2 cellular contexts compared by ENCODE assay signal in the genomic region with DNA sequence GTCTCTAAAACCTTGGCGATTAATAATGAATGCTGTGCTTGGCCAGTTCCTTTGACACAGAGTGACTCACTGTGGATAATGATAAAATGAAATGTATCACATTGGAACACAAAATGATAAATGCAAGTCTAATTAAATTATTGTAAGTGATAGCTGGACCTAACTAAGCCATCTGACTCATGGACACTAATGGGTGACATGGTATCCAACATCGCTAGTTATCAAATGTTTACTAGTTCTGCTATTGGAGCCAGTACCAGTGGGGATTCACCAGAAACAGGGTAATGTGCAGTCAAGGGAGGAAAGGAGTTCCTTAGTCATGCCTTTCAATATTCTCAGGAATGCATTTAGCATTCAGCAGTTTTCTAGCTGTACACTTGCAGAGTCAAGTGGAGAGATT.
TF ChIP-seq lines count a peak whose summit lies in the region.

No MANE protein-coding gene starts in this region.

TF ChIP-seq in SK-N-SH treated with all-trans-retinoic acid at 6 μM for 48 hours, 23 proteins besides CTCF, POLR2A, EP300 and RAD21 (continued from another document):
- TF ChIP-seq, protein P1, sequence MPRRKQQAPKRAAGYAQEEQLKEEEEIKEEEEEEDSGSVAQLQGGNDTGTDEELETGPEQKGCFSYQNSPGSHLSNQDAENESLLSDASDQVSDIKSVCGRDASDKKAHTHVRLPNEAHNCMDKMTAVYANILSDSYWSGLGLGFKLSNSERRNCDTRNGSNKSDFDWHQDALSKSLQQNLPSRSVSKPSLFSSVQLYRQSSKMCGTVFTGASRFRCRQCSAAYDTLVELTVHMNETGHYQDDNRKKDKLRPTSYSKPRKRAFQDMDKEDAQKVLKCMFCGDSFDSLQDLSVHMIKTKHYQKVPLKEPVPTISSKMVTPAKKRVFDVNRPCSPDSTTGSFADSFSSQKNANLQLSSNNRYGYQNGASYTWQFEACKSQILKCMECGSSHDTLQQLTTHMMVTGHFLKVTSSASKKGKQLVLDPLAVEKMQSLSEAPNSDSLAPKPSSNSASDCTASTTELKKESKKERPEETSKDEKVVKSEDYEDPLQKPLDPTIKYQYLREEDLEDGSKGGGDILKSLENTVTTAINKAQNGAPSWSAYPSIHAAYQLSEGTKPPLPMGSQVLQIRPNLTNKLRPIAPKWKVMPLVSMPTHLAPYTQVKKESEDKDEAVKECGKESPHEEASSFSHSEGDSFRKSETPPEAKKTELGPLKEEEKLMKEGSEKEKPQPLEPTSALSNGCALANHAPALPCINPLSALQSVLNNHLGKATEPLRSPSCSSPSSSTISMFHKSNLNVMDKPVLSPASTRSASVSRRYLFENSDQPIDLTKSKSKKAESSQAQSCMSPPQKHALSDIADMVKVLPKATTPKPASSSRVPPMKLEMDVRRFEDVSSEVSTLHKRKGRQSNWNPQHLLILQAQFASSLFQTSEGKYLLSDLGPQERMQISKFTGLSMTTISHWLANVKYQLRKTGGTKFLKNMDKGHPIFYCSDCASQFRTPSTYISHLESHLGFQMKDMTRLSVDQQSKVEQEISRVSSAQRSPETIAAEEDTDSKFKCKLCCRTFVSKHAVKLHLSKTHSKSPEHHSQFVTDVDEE (CRISPR knock-in tag; IDR thresholded peaks at IDR 0.05) = no peak
- TF ChIP-seq ZC3H10 (CRISPR knock-in tag; IDR thresholded peaks at IDR 0.05) (peak; percentile 87), ZNF565 (CRISPR knock-in tag; conservative IDR thresholded peaks at IDR 0.05; ENCODE audit: low read depth) (no peak), PPARA (CRISPR knock-in tag; IDR thresholded peaks at IDR 0.05; ENCODE audit: borderline replicate concordance) (no peak), SNAI2 (CRISPR knock-in tag; IDR thresholded peaks at IDR 0.05) (no peak), BACH2 (CRISPR knock-in tag; IDR thresholded peaks at IDR 0.05; ENCODE audit: borderline replicate concordance) (no peak), ARNTL (CRISPR knock-in tag; IDR thresholded peaks at IDR 0.05; ENCODE audit: borderline replicate concordance, low read depth) (no peak), ZFP3 (CRISPR knock-in tag; IDR thresholded peaks at IDR 0.05) (no peak)

TF ChIP-seq in SK-N-SH, 30 proteins besides CTCF, POLR2A, EP300 and RAD21 (continued from another document):
- TF ChIP-seq GABPA (IDR thresholded peaks at IDR 0.05; ENCODE audit: low read depth) (no peak), FOXJ3 (CRISPR knock-in tag; IDR thresholded peaks at IDR 0.05) (no peak), RFX5 (IDR thresholded peaks at IDR 0.05; ENCODE audit: low read length) (no peak), JUND (IDR thresholded peaks at IDR 0.05) (no peak)
- TF ChIP-seq, protein P2, sequence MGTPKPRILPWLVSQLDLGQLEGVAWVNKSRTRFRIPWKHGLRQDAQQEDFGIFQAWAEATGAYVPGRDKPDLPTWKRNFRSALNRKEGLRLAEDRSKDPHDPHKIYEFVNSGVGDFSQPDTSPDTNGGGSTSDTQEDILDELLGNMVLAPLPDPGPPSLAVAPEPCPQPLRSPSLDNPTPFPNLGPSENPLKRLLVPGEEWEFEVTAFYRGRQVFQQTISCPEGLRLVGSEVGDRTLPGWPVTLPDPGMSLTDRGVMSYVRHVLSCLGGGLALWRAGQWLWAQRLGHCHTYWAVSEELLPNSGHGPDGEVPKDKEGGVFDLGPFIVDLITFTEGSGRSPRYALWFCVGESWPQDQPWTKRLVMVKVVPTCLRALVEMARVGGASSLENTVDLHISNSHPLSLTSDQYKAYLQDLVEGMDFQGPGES (IDR thresholded peaks at IDR 0.05; ENCODE audit: low read depth, low read length) = no peak
- TF ChIP-seq, protein P3, sequence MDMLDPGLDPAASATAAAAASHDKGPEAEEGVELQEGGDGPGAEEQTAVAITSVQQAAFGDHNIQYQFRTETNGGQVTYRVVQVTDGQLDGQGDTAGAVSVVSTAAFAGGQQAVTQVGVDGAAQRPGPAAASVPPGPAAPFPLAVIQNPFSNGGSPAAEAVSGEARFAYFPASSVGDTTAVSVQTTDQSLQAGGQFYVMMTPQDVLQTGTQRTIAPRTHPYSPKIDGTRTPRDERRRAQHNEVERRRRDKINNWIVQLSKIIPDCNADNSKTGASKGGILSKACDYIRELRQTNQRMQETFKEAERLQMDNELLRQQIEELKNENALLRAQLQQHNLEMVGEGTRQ (IDR thresholded peaks at IDR 0.05; ENCODE audit: borderline replicate concordance, low read depth, low read length) = no peak
- TF ChIP-seq, protein P4, sequence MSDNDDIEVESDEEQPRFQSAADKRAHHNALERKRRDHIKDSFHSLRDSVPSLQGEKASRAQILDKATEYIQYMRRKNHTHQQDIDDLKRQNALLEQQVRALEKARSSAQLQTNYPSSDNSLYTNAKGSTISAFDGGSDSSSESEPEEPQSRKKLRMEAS (IDR thresholded peaks at IDR 0.05; ENCODE audit: low read depth) = no peak
